1 cellular context compared by ENCODE assay signal in the genomic region with DNA sequence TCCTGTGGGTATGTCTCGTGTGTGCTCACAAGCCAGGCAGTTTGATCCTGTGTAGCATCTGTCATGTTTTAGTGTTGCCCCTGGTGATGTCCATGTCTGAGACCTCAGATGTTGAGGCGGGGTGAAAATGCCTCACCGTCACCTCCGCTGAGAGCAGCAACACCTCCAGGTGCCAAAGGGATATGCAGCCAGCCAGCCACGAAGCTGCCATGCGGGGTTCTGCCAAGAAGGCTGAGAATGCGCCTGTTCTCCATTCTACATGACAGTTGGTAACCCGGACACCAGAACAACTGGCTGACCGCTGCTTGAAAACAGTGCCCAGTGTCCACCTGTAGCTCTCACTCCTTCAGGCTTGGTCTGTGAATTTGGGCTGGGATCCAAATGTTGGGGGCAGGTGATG.
TF ChIP-seq lines count a peak whose summit lies in the region.

No MANE protein-coding gene starts in this region.

TF ChIP-seq in IMR-90, 13 proteins besides CTCF, POLR2A, EP300 and RAD21 (continued from another document):
- TF ChIP-seq, protein P1, sequence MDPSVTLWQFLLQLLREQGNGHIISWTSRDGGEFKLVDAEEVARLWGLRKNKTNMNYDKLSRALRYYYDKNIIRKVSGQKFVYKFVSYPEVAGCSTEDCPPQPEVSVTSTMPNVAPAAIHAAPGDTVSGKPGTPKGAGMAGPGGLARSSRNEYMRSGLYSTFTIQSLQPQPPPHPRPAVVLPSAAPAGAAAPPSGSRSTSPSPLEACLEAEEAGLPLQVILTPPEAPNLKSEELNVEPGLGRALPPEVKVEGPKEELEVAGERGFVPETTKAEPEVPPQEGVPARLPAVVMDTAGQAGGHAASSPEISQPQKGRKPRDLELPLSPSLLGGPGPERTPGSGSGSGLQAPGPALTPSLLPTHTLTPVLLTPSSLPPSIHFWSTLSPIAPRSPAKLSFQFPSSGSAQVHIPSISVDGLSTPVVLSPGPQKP (IDR thresholded peaks at IDR 0.05; ENCODE audit: borderline replicate concordance, low read depth, low read length): no peak
- no peak for TF ChIP-seq FOS (IDR thresholded peaks at IDR 0.05; ENCODE audit: low read depth, low read length)
- no peak for TF ChIP-seq MAZ (IDR thresholded peaks at IDR 0.05; ENCODE audit: borderline replicate concordance, low read depth, low read length)
- no peak for TF ChIP-seq RFX5 (IDR thresholded peaks at IDR 0.05; ENCODE audit: low read depth, low read length)
- no peak for TF ChIP-seq CEBPB (IDR thresholded peaks at IDR 0.05; ENCODE audit: low read depth, low read length)
- no peak for TF ChIP-seq MXI1 (IDR thresholded peaks at IDR 0.05; ENCODE audit: borderline replicate concordance, low read depth, low read length)
- TF ChIP-seq CHD1 (IDR thresholded peaks at IDR 0.05; ENCODE audit: low read depth, low read length): no peak
- no peak for TF ChIP-seq RCOR1 (IDR thresholded peaks at IDR 0.05; ENCODE audit: insufficient replicate concordance, low read length)
- TF ChIP-seq MAFK (IDR thresholded peaks at IDR 0.05; ENCODE audit: low read depth, low read length): no peak
- TF ChIP-seq SMC3 (IDR thresholded peaks at IDR 0.05; ENCODE audit: low read depth, low read length): no peak
